ENCODE assay signal across 8 cellular contexts in the genomic region with DNA sequence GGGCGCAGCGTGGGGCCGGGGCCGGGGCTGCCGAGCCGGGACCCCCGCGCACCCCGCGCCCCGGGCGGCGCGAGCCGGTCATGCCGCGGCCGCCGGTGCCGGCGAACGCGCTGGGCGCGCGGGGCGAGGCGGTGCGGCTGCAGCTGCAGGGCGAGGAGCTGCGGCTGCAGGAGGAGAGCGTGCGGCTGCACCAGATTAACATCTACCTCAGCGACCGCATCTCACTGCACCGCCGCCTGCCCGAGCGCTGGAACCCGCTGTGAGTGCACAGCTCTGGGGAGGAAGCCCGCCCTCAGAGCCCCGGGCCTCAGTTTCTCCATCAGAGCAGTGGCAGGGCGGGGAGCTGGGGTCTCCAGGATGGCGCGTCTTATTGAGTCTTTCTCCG. TPM values are rescaled to one million over a fixed set of nuclear protein-coding genes. Genes with fewer than 3 reads are reported as not detected.
DNase-seq lines count a peak whose midpoint lies in the region; ATAC-seq, FAIRE-seq and TF ChIP-seq lines count a peak whose summit lies in the region.

No MANE protein-coding gene starts in this region.

- no peak for FAIRE-seq in bronchial epithelial cell (lab: Jason Lieb, UNC)

- 0% methylated on average over 1 to 16 of the region's 46 CpGs for WGBS in transverse colon (ENCODE audit: low coverage in 1 of 2), 2 donors

- TF ChIP-seq CTCF in cardiac muscle cell (IDR thresholded peaks at IDR 0.05; ENCODE audit: low read depth, low read length) (no peak), bronchial epithelial cell (IDR thresholded peaks at IDR 0.05; ENCODE audit: insufficient read depth, low read length, severe bottlenecking) (no peak), transverse colon (IDR thresholded peaks at IDR 0.05) (no peak)

- H3K27ac Mint-ChIP-seq in memory B cell, result no peak overlapping the region

- H3K4me1 ChIP-seq in cardiac muscle cell (ENCODE audit: low read depth) (peaks cover 10% of the 10 kb centered on the region), transverse colon (peaks cover 18 to 75% (median 57%) of the 10 kb centered on the region in 4 donors)

- TF ChIP-seq POLR2A in transverse colon (IDR thresholded peaks at IDR 0.05), result no peak

- no peak for ATAC-seq in left ventricle myocardium superior
- peak; percentile 51 for ATAC-seq in memory B cell (ENCODE audit: low read depth)
- ATAC-seq in GM19324 (IDR thresholded peaks at IDR 0.05; ENCODE audit: low FRiP score, unreplicated experiment), result no peak

- H3K27ac ChIP-seq in cardiac muscle cell, result no peak overlapping the region
- peak overlapping the region; percentile 82 to 89 (median 88) for H3K27ac ChIP-seq in transverse colon

- H3K9me3 Mint-ChIP-seq in memory B cell, result no peaks in the 10 kb centered on the region

- H3K4me3 Mint-ChIP-seq in memory B cell, result peak overlapping the region; percentile 81

- in situ Hi-C loops in transverse colon (cut with MboI; ENCODE audit: low pct_ligation_motif_present in 1 of 4, low pct_unique_long_range_greater_than_20kb in 1 of 4, low sequenced_read_pairs in 3 of 4), result no loop called here

- H3K9me3 ChIP-seq in cardiac muscle cell (ENCODE audit: low read depth) (no peaks in the 10 kb centered on the region), transverse colon (no peaks in the 10 kb centered on the region)

- no peaks in the 10 kb centered on the region for H3K36me3 Mint-ChIP-seq in memory B cell

- TF ChIP-seq EP300 in transverse colon (IDR thresholded peaks at IDR 0.05; ENCODE audit: low read depth), result no peak

- peaks cover 5% of the 10 kb centered on the region for H3K27me3 Mint-ChIP-seq in memory B cell

- intact Hi-C loops in left ventricle myocardium superior (cut with micrococcal nuclease), result no loop called here
- intact Hi-C loops in transverse colon (cut with DNase I; ENCODE audit: low total_unique reads), result no loop called here

- no peak for DNase-seq in cardiac muscle cell (ENCODE audit: low read depth in 1 of 2, low spot score in 1 of 2)
- DNase-seq in left ventricle myocardium superior, result no peak
- DNase-seq in NCI-H2171 treated with DMSO at 0.1 percent for 48 hours (lab: John Stamatoyannopoulos, UW), result peak; percentile 26
- no peak for DNase-seq in bronchial epithelial cell (ENCODE audit: low read depth)
- peak in 1 of 2 donors; percentile 39 for DNase-seq in memory B cell (ENCODE audit: low spot score in 2 of 2)
- DNase-seq in transverse colon, result peak; percentile 50
- DNase-seq in NCI-H446 treated with DMSO at 0.1 percent for 48 hours (lab: John Stamatoyannopoulos, UW), result no peak

- H3K36me3 ChIP-seq in cardiac muscle cell (no peaks in the 10 kb centered on the region), bronchial epithelial cell (ENCODE audit: control insufficient read depth, insufficient read depth, low read length) (no peaks in the 10 kb centered on the region), transverse colon (no peaks in the 10 kb centered on the region)

- H3K4me3 ChIP-seq in cardiac muscle cell (peak overlapping the region; percentile 52), bronchial epithelial cell (ENCODE audit: low read depth, low read length) (peak overlapping the region; percentile 41), transverse colon (peak overlapping the region; percentile 11 to 94 (median 64))

- peaks cover 8% of the 10 kb centered on the region for H3K27me3 ChIP-seq in cardiac muscle cell
- no peaks in the 10 kb centered on the region for H3K27me3 ChIP-seq in bronchial epithelial cell (ENCODE audit: control insufficient read depth, insufficient read depth, low read length)
- H3K27me3 ChIP-seq in transverse colon, result no peaks in the 10 kb centered on the region

- peaks cover 12% of the 10 kb centered on the region for H3K4me1 Mint-ChIP-seq in memory B cell

RNA-seq across cellular contexts. Expression of gene GALNT12, which starts 0.3 kb away (rescaled TPM):
- total RNA-seq in cardiac muscle cell, result 5.8 and 19.7 TPM in 2 replicates
- 4.2 and 12.5 TPM in 2 replicates for polyA plus RNA-seq in cardiac muscle cell
- 0.64 TPM for total RNA-seq in left ventricle myocardium superior
- 1.0 and 2.6 TPM in 2 replicates for total RNA-seq in bronchial epithelial cell
- 100 to 1,000 TPM in 3 of 4 donors, 10 to 100 TPM in 1; 79.7 to 174 (median 120) TPM for total RNA-seq in transverse colon

RNA-seq across cellular contexts. Expression of gene ANKS6, which starts 11.4 kb away (rescaled TPM):
- total RNA-seq in cardiac muscle cell (25.8 and 40.3 TPM in 2 replicates), left ventricle myocardium superior (4.0 TPM), bronchial epithelial cell (20.1 and 32.1 TPM in 2 replicates), transverse colon (10 to 100 TPM; 18.3 to 35.9 (median 29.3) TPM)
- polyA plus RNA-seq in cardiac muscle cell, result 25.5 and 33.5 TPM in 2 replicates

Comparison
In these comparisons a context has a peak if more than half of its experiments do, and no peak if none do; other contexts are left out.
1. DNase-seq: peak in NCI-H2171 treated with DMSO at 0.1 percent for 48 hours (single experiment) and transverse colon (single experiment); none in cardiac muscle cell (0 of 2), left ventricle myocardium superior (single experiment), bronchial epithelial cell (single experiment) and NCI-H446 treated with DMSO at 0.1 percent for 48 hours (single experiment).
2. Peak in every context shown above with its lines, with median percentiles within 50 percentile points of each other: H3K4me3 ChIP-seq.